ENCODE assay signal across 8 cellular contexts in genomic region chr19:33080761-33081681, GRCh38. TPM values are rescaled to one million over a fixed set of nuclear protein-coding genes. Genes with fewer than 3 reads are reported as not detected.
A peak's percentile ranks its signal among the peaks of the same experiment; 100 is the strongest.
DNase-seq lines count a peak whose midpoint lies in the region; ATAC-seq and TF ChIP-seq lines count a peak whose summit lies in the region.

GPATCH1 (plus strand) TSS chr19:33081181; CDS start chr19:33081194, 13 bp downstream.

- POLR2A ChIA-PET in OCI-LY7 (lab: Charles Lee): interaction anchor here (0.5 to 1.3 kb wide), 5 partner anchors 9 to 1456 kb away, joined by 3 to 6 read pairs (median 3); no protein-coding TSS in a partner anchor

- in situ Hi-C loops in Caki2 (cut with HindIII; ENCODE audit: low pct_unique_long_range_greater_than_20kb, low sequenced_read_pairs): no loop called here

- peak within 1 kb of the TSS; percentile 91 for H2AFZ ChIP-seq in OCI-LY7 (ENCODE audit: low read length)

- TF ChIP-seq CTCF in OCI-LY7 (conservative IDR thresholded peaks at IDR 0.05; ENCODE audit: low read length) (no peak), mucosa of descending colon (IDR thresholded peaks at IDR 0.05) (no peak)

- H3K36me3 ChIP-seq in HUES48 (ENCODE audit: control insufficient read depth, insufficient read depth, low read length): no peaks in the 10 kb centered on the region
- H3K36me3 ChIP-seq in OCI-LY7 (ENCODE audit: insufficient read depth, low read length): no peaks in the 10 kb centered on the region
- H3K36me3 ChIP-seq in mucosa of descending colon (ENCODE audit: low read depth): no peaks in the 10 kb centered on the region

- H3K9ac ChIP-seq in HUES48 (ENCODE audit: low read depth, low read length): peak within 1 kb of the TSS; percentile 72; the same call in 1 of the 2 replicates

- H3K27ac ChIP-seq in HUES48 (ENCODE audit: low read depth, low read length): peak within 1 kb of the TSS; percentile 35
- H3K27ac ChIP-seq in OCI-LY7 (ENCODE audit: low read depth, low read length, poor library complexity, severe bottlenecking): peak within 1 kb of the TSS; percentile 17
- peak within 1 kb of the TSS; percentile 43 for H3K27ac ChIP-seq in epithelial cell of prostate

- ATAC-seq in GM21381 (IDR thresholded peaks at IDR 0.05; ENCODE audit: unreplicated experiment): peak; percentile 93
- peak; percentile 93 for ATAC-seq in mucosa of descending colon

- CTCF ChIA-PET in OCI-LY7 (lab: Charles Lee; ENCODE audit: unreplicated experiment): interaction anchor here (0.6 kb wide), 2 partner anchors 24 to 121 kb away, joined by 3 to 6 read pairs; no protein-coding TSS in a partner anchor

- peaks cover 15% of the 10 kb centered on the region; the same call in 1 of the 2 replicates for H3K79me2 ChIP-seq in OCI-LY7 (ENCODE audit: insufficient read depth, low read depth, low read length)

- H3K27me3 ChIP-seq in HUES48 (ENCODE audit: control insufficient read depth, insufficient read depth, low read length): no peaks in the 10 kb centered on the region

- H3K4me1 ChIP-seq in HUES48 (ENCODE audit: control insufficient read depth, insufficient read depth, low read length): peaks cover 8% of the 10 kb centered on the region
- peaks cover 5% of the 10 kb centered on the region for H3K4me1 ChIP-seq in OCI-LY7 (ENCODE audit: insufficient read depth, low read length, poor library complexity, severe bottlenecking)
- H3K4me1 ChIP-seq in mucosa of descending colon (ENCODE audit: low read depth): peaks cover 19% of the 10 kb centered on the region

- peak within 1 kb of the TSS; percentile 81 for H3K4me2 ChIP-seq in OCI-LY7 (ENCODE audit: low read length)

- no peaks in the 10 kb centered on the region for H4K20me1 ChIP-seq in OCI-LY7 (ENCODE audit: insufficient read depth, low read length)

- H3K9me2 ChIP-seq in OCI-LY7 (ENCODE audit: insufficient read depth, low read length): no peaks in the 10 kb centered on the region

- DNase-seq in Caki2 (ENCODE audit: low read depth) (peak; percentile 89), OCI-LY7 (ENCODE audit: low spot score) (peak; percentile 82), activated T-cell treated with anti-CD3 and anti-CD28 coated beads for 24 hours (ENCODE audit: low read depth) (peak; percentile 79), epithelial cell of prostate (ENCODE audit: low read depth, low spot score) (no peak), mucosa of descending colon (peak; percentile 90 to 96 (median 92))
- peak; percentile 52 to 62 for DNase-seq in stimulated activated CD8-positive, alpha-beta memory T cell treated with anti-CD3 and anti-CD28 coated beads, Interleukin-4, amount 100 ng/mL, for 1 hour (ENCODE audit: low read depth in 2 of 2, low spot score in 1 of 2)

- H3K9me3 ChIP-seq in HUES48 (ENCODE audit: control insufficient read depth, insufficient read depth, low read length) (no peaks in the 10 kb centered on the region), OCI-LY7 (ENCODE audit: low read length) (no peaks in the 10 kb centered on the region), mucosa of descending colon (no peaks in the 10 kb centered on the region)

- BruUV-seq in OCI-LY7 (replicated peaks; lab: Mats Ljungman, UMichigan): no TSS peak

- intact Hi-C loops in OCI-LY7 (cut with micrococcal nuclease; ENCODE audit: unreplicated experiment) (loop anchor here (10.0 kb wide), 1 partner anchor 106 kb away; the partner anchor contains the start of genes CEP89 and FAAP24), mucosa of descending colon (cut with DNase I, micrococcal nuclease) (loop anchor here in 1 of 2 donors (10.0 kb wide), 1 partner anchor 106 kb away; the partner anchor contains the start of genes CEP89 and FAAP24)

- H3K4me3 ChIP-seq in HUES48 (ENCODE audit: low read depth, low read length): peak within 1 kb of the TSS; percentile 98
- H3K4me3 ChIP-seq in OCI-LY7 (ENCODE audit: low read depth, low read length, poor library complexity, severe bottlenecking): peak within 1 kb of the TSS; percentile 84
- peak within 1 kb of the TSS; percentile 88 for H3K4me3 ChIP-seq in mucosa of descending colon

RNA-seq across cellular contexts. Expression of gene GPATCH1, which starts in this region (rescaled TPM):
- total RNA-seq in Caki2 (2014; rRNA removed; shearing (Covaris generic); ENCODE audit: low replicate concordance): 4.5 and 5.4 TPM in 2 replicates
- total RNA-seq in OCI-LY7 (2014; rRNA removed; shearing (Covaris generic)): 7.6 and 9.8 TPM in 2 replicates
- total RNA-seq in OCI-LY7 (2022) (10.7 and 13.4 TPM in 2 replicates), mucosa of descending colon (10 to 100 TPM; 11.9 to 12.4 (median 11.9) TPM)
